In the genomic region with DNA sequence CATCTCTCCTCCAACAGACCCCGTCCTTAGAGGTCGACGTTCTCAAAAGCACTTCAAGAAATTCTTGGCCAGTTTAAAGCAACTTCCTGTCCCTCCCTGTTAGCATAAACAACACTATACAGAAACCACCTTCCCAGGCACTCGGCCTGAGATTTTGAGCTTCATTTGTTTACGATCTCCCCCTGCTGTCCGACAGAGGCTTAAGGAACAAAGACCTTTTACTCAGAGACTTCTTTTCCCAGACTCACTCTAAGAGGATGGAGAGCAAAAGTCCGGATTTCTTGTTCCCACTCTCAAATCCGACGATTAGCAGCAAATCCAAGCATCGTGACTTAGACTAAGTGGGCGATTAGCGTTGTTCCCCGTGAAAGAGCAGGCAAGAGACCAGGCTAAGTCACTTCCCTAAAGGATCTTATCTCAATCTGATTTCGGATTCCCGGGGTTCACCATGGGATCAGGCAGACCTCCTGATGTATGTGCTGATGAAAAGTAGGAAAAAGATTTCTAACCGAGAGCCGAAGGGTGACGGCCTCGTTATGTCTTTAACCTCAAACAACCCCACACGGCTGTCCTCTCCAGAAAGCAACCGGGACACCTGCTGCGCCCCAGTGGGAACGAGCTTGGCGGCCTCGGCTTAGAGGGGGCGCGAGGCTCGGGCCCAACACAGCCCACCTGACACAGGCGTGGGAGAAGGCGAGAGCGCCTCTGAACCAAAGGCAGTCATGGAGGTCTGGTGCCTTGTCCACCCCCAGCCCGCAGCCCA, we compare ENCODE assay signal across 1 cellular context.
TF ChIP-seq lines count a peak whose summit lies in the region.

No MANE protein-coding gene starts in this region.

TF ChIP-seq in HepG2, 621 proteins besides CTCF, POLR2A, EP300 and RAD21 (continued from another document and continues in another):
- TF ChIP-seq, protein P1, sequence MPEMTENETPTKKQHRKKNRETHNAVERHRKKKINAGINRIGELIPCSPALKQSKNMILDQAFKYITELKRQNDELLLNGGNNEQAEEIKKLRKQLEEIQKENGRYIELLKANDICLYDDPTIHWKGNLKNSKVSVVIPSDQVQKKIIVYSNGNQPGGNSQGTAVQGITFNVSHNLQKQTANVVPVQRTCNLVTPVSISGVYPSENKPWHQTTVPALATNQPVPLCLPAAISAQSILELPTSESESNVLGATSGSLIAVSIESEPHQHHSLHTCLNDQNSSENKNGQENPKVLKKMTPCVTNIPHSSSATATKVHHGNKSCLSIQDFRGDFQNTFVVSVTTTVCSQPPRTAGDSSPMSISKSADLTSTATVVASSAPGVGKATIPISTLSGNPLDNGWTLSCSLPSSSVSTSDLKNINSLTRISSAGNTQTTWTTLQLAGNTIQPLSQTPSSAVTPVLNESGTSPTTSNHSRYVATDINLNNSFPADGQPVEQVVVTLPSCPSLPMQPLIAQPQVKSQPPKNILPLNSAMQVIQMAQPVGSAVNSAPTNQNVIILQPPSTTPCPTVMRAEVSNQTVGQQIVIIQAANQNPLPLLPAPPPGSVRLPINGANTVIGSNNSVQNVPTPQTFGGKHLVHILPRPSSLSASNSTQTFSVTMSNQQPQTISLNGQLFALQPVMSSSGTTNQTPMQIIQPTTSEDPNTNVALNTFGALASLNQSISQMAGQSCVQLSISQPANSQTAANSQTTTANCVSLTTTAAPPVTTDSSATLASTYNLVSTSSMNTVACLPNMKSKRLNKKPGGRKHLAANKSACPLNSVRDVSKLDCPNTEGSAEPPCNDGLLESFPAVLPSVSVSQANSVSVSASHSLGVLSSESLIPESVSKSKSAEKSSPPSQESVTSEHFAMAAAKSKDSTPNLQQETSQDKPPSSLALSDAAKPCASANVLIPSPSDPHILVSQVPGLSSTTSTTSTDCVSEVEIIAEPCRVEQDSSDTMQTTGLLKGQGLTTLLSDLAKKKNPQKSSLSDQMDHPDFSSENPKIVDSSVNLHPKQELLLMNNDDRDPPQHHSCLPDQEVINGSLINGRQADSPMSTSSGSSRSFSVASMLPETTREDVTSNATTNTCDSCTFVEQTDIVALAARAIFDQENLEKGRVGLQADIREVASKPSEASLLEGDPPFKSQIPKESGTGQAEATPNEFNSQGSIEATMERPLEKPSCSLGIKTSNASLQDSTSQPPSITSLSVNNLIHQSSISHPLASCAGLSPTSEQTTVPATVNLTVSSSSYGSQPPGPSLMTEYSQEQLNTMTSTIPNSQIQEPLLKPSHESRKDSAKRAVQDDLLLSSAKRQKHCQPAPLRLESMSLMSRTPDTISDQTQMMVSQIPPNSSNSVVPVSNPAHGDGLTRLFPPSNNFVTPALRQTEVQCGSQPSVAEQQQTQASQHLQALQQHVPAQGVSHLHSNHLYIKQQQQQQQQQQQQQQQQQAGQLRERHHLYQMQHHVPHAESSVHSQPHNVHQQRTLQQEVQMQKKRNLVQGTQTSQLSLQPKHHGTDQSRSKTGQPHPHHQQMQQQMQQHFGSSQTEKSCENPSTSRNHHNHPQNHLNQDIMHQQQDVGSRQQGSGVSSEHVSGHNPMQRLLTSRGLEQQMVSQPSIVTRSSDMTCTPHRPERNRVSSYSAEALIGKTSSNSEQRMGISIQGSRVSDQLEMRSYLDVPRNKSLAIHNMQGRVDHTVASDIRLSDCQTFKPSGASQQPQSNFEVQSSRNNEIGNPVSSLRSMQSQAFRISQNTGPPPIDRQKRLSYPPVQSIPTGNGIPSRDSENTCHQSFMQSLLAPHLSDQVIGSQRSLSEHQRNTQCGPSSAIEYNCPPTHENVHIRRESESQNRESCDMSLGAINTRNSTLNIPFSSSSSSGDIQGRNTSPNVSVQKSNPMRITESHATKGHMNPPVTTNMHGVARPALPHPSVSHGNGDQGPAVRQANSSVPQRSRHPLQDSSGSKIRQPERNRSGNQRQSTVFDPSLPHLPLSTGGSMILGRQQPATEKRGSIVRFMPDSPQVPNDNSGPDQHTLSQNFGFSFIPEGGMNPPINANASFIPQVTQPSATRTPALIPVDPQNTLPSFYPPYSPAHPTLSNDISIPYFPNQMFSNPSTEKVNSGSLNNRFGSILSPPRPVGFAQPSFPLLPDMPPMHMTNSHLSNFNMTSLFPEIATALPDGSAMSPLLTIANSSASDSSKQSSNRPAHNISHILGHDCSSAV (CRISPR knock-in tag; IDR thresholded peaks at IDR 0.05; ENCODE audit: borderline replicate concordance): no peak
- TF ChIP-seq, protein P2, sequence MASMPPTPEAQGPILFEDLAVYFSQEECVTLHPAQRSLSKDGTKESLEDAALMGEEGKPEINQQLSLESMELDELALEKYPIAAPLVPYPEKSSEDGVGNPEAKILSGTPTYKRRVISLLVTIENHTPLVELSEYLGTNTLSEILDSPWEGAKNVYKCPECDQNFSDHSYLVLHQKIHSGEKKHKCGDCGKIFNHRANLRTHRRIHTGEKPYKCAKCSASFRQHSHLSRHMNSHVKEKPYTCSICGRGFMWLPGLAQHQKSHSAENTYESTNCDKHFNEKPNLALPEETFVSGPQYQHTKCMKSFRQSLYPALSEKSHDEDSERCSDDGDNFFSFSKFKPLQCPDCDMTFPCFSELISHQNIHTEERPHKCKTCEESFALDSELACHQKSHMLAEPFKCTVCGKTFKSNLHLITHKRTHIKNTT (CRISPR knock-in tag; IDR thresholded peaks at IDR 0.05): no peak
- TF ChIP-seq NR1H2 (CRISPR knock-in tag; IDR thresholded peaks at IDR 0.05; ENCODE audit: borderline replicate concordance, low read depth) (no peak), ZNF792 (CRISPR knock-in tag; IDR thresholded peaks at IDR 0.05) (0 out of 2 replicates have a peak, but pooled peaks have one; percentile 16), MED1 (CRISPR knock-in tag; IDR thresholded peaks at IDR 0.05) (no peak), SRY (CRISPR knock-in tag; IDR thresholded peaks at IDR 0.05) (no peak), SP140L (CRISPR knock-in tag; IDR thresholded peaks at IDR 0.05; ENCODE audit: borderline replicate concordance) (peak; percentile 59; the same call in 1 of the 2 replicates), HCFC1 (IDR thresholded peaks at IDR 0.05; ENCODE audit: low read depth, low read length) (no peak), KLF9 (CRISPR knock-in tag; IDR thresholded peaks at IDR 0.05; ENCODE audit: low read depth) (no peak), MTF1 (CRISPR knock-in tag; IDR thresholded peaks at IDR 0.05) (no peak), XRCC5 (optimal IDR thresholded peaks at IDR 0.05; ENCODE audit: low read length) (peak; percentile 45), FOXK1 (CRISPR knock-in tag; IDR thresholded peaks at IDR 0.05; ENCODE audit: borderline replicate concordance, low read depth) (peak; percentile 75; the same call in 1 of the 2 replicates), ARHGAP35 (CRISPR knock-in tag; IDR thresholded peaks at IDR 0.05; ENCODE audit: borderline replicate concordance) (no peak), THYN1 (CRISPR knock-in tag; IDR thresholded peaks at IDR 0.05; ENCODE audit: borderline replicate concordance, low read depth) (no peak), ZBTB21 (CRISPR knock-in tag; IDR thresholded peaks at IDR 0.05) (no peak), FOSL2 (CRISPR knock-in tag; IDR thresholded peaks at IDR 0.05) (no peak), ZFP36L1 (CRISPR knock-in tag; IDR thresholded peaks at IDR 0.05) (peak; percentile 40; the same call in 1 of the 2 replicates), ZNF3 (CRISPR knock-in tag; IDR thresholded peaks at IDR 0.05) (no peak), HNF4A (CRISPR knock-in tag; IDR thresholded peaks at IDR 0.05) (0 out of 2 replicates have a peak, but pooled peaks have one; percentile 8), ARNT2 (CRISPR knock-in tag; IDR thresholded peaks at IDR 0.05; ENCODE audit: low read depth) (peak; percentile 14; the same call in 1 of the 2 replicates), SP4 (CRISPR knock-in tag; IDR thresholded peaks at IDR 0.05) (no peak), ETV5 (CRISPR knock-in tag; IDR thresholded peaks at IDR 0.05; ENCODE audit: borderline replicate concordance) (peak; percentile 29; the same call in 1 of the 2 replicates), RBFOX2 (IDR thresholded peaks at IDR 0.05; ENCODE audit: low read depth, low read length) (no peak), PPARG (CRISPR knock-in tag; conservative IDR thresholded peaks at IDR 0.05) (0 out of 2 replicates have a peak, but pooled peaks have one; percentile 40), ELF1 (CRISPR knock-in tag; IDR thresholded peaks at IDR 0.05) (no peak), ARID2 (CRISPR knock-in tag; IDR thresholded peaks at IDR 0.05; ENCODE audit: borderline replicate concordance) (no peak), ZNF333 (CRISPR knock-in tag; IDR thresholded peaks at IDR 0.05; ENCODE audit: borderline replicate concordance) (no peak), ZNF282 (IDR thresholded peaks at IDR 0.05; ENCODE audit: partially characterized antibody) (no peak), CHCHD3 (CRISPR knock-in tag; IDR thresholded peaks at IDR 0.05) (no peak), ZSCAN30 (CRISPR knock-in tag; IDR thresholded peaks at IDR 0.05) (no peak), ZSCAN29 (CRISPR knock-in tag; conservative IDR thresholded peaks at IDR 0.05) (peak; percentile 37; the same call in 1 of the 2 replicates), CBX1 (IDR thresholded peaks at IDR 0.05; ENCODE audit: low read depth) (no peak), IKZF4 (CRISPR knock-in tag; IDR thresholded peaks at IDR 0.05; ENCODE audit: borderline replicate concordance, low read depth, not compliant biosample characterization) (no peak), ZNF441 (CRISPR knock-in tag; IDR thresholded peaks at IDR 0.05; ENCODE audit: borderline replicate concordance) (no peak), YEATS2 (CRISPR knock-in tag; IDR thresholded peaks at IDR 0.05; ENCODE audit: borderline replicate concordance) (peak; percentile 59), MTA3 (CRISPR knock-in tag; IDR thresholded peaks at IDR 0.05) (no peak)
- TF ChIP-seq, protein P3, sequence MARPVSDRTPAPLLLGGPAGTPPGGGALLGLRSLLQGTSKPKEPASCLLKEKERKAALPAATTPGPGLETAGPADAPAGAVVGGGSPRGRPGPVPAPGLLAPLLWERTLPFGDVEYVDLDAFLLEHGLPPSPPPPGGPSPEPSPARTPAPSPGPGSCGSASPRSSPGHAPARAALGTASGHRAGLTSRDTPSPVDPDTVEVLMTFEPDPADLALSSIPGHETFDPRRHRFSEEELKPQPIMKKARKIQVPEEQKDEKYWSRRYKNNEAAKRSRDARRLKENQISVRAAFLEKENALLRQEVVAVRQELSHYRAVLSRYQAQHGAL (CRISPR knock-in tag; IDR thresholded peaks at IDR 0.05; ENCODE audit: not compliant biosample characterization): no peak
- TF ChIP-seq, protein P4, sequence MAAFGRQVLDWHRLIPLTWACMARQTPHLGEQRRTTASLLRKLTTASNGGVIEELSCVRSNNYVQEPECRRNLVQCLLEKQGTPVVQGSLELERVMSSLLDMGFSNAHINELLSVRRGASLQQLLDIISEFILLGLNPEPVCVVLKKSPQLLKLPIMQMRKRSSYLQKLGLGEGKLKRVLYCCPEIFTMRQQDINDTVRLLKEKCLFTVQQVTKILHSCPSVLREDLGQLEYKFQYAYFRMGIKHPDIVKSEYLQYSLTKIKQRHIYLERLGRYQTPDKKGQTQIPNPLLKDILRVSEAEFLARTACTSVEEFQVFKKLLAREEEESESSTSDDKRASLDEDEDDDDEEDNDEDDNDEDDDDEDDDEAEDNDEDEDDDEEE (CRISPR knock-in tag; IDR thresholded peaks at IDR 0.05): no peak
- TF ChIP-seq, protein P5, sequence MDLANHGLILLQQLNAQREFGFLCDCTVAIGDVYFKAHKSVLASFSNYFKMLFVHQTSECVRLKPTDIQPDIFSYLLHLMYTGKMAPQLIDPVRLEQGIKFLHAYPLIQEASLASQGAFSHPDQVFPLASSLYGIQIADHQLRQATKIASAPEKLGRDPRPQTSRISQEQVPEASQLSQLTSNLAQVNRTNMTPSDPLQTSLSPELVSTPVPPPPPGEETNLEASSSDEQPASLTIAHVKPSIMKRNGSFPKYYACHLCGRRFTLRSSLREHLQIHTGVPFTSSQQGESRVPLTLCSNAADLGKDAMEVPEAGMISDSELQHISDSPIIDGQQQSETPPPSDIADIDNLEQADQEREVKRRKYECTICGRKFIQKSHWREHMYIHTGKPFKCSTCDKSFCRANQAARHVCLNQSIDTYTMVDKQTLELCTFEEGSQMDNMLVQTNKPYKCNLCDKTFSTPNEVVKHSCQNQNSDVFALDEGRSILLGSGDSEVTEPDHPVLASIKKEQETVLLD (CRISPR knock-in tag; IDR thresholded peaks at IDR 0.05; ENCODE audit: low read depth): no peak
- TF ChIP-seq, protein P6, sequence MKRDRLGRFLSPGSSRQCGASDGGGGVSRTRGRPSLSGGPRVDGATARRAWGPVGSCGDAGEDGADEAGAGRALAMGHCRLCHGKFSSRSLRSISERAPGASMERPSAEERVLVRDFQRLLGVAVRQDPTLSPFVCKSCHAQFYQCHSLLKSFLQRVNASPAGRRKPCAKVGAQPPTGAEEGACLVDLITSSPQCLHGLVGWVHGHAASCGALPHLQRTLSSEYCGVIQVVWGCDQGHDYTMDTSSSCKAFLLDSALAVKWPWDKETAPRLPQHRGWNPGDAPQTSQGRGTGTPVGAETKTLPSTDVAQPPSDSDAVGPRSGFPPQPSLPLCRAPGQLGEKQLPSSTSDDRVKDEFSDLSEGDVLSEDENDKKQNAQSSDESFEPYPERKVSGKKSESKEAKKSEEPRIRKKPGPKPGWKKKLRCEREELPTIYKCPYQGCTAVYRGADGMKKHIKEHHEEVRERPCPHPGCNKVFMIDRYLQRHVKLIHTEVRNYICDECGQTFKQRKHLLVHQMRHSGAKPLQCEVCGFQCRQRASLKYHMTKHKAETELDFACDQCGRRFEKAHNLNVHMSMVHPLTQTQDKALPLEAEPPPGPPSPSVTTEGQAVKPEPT (CRISPR knock-in tag; IDR thresholded peaks at IDR 0.05; ENCODE audit: low read depth): no peak
- TF ChIP-seq, protein P7, sequence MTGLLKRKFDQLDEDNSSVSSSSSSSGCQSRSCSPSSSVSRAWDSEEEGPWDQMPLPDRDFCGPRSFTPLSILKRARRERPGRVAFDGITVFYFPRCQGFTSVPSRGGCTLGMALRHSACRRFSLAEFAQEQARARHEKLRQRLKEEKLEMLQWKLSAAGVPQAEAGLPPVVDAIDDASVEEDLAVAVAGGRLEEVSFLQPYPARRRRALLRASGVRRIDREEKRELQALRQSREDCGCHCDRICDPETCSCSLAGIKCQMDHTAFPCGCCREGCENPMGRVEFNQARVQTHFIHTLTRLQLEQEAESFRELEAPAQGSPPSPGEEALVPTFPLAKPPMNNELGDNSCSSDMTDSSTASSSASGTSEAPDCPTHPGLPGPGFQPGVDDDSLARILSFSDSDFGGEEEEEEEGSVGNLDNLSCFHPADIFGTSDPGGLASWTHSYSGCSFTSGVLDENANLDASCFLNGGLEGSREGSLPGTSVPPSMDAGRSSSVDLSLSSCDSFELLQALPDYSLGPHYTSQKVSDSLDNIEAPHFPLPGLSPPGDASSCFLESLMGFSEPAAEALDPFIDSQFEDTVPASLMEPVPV (CRISPR knock-in tag; IDR thresholded peaks at IDR 0.05): no peak
- TF ChIP-seq, protein P8, sequence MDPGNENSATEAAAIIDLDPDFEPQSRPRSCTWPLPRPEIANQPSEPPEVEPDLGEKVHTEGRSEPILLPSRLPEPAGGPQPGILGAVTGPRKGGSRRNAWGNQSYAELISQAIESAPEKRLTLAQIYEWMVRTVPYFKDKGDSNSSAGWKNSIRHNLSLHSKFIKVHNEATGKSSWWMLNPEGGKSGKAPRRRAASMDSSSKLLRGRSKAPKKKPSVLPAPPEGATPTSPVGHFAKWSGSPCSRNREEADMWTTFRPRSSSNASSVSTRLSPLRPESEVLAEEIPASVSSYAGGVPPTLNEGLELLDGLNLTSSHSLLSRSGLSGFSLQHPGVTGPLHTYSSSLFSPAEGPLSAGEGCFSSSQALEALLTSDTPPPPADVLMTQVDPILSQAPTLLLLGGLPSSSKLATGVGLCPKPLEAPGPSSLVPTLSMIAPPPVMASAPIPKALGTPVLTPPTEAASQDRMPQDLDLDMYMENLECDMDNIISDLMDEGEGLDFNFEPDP (CRISPR knock-in tag; conservative IDR thresholded peaks at IDR 0.05): 0 out of 2 replicates have a peak, but pooled peaks have one; percentile 77
- TF ChIP-seq, protein P9, sequence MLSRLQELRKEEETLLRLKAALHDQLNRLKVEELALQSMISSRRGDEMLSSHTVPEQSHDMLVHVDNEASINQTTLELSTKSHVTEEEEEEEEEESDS (CRISPR knock-in tag; IDR thresholded peaks at IDR 0.05; ENCODE audit: borderline replicate concordance): no peak
